Comparison of ENCODE assay signal across 1 cellular context in the genomic region with DNA sequence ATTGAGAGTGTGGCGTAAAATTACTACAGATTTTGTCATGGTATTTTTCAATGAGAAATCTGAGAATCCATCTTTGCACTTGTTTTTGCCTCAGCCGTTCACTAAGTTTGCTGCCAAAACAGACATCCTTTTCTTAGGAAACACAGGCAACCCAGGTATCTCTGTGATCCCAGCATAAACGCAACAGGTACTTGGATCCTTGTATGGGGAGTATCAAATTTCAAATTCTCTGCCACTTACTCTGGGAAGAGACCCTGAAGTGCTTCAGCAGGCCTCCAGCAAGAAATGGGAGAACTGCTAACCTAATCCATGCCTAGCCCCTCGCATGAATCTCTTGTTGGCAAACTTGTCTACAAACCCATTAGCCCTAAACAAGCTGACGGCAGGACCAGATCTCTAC.
TF ChIP-seq lines count a peak whose summit lies in the region.

No MANE protein-coding gene starts in this region.

TF ChIP-seq in GM23338, 12 proteins besides CTCF, POLR2A, EP300 and RAD21 (continued from another document):
- TF ChIP-seq, protein P1, sequence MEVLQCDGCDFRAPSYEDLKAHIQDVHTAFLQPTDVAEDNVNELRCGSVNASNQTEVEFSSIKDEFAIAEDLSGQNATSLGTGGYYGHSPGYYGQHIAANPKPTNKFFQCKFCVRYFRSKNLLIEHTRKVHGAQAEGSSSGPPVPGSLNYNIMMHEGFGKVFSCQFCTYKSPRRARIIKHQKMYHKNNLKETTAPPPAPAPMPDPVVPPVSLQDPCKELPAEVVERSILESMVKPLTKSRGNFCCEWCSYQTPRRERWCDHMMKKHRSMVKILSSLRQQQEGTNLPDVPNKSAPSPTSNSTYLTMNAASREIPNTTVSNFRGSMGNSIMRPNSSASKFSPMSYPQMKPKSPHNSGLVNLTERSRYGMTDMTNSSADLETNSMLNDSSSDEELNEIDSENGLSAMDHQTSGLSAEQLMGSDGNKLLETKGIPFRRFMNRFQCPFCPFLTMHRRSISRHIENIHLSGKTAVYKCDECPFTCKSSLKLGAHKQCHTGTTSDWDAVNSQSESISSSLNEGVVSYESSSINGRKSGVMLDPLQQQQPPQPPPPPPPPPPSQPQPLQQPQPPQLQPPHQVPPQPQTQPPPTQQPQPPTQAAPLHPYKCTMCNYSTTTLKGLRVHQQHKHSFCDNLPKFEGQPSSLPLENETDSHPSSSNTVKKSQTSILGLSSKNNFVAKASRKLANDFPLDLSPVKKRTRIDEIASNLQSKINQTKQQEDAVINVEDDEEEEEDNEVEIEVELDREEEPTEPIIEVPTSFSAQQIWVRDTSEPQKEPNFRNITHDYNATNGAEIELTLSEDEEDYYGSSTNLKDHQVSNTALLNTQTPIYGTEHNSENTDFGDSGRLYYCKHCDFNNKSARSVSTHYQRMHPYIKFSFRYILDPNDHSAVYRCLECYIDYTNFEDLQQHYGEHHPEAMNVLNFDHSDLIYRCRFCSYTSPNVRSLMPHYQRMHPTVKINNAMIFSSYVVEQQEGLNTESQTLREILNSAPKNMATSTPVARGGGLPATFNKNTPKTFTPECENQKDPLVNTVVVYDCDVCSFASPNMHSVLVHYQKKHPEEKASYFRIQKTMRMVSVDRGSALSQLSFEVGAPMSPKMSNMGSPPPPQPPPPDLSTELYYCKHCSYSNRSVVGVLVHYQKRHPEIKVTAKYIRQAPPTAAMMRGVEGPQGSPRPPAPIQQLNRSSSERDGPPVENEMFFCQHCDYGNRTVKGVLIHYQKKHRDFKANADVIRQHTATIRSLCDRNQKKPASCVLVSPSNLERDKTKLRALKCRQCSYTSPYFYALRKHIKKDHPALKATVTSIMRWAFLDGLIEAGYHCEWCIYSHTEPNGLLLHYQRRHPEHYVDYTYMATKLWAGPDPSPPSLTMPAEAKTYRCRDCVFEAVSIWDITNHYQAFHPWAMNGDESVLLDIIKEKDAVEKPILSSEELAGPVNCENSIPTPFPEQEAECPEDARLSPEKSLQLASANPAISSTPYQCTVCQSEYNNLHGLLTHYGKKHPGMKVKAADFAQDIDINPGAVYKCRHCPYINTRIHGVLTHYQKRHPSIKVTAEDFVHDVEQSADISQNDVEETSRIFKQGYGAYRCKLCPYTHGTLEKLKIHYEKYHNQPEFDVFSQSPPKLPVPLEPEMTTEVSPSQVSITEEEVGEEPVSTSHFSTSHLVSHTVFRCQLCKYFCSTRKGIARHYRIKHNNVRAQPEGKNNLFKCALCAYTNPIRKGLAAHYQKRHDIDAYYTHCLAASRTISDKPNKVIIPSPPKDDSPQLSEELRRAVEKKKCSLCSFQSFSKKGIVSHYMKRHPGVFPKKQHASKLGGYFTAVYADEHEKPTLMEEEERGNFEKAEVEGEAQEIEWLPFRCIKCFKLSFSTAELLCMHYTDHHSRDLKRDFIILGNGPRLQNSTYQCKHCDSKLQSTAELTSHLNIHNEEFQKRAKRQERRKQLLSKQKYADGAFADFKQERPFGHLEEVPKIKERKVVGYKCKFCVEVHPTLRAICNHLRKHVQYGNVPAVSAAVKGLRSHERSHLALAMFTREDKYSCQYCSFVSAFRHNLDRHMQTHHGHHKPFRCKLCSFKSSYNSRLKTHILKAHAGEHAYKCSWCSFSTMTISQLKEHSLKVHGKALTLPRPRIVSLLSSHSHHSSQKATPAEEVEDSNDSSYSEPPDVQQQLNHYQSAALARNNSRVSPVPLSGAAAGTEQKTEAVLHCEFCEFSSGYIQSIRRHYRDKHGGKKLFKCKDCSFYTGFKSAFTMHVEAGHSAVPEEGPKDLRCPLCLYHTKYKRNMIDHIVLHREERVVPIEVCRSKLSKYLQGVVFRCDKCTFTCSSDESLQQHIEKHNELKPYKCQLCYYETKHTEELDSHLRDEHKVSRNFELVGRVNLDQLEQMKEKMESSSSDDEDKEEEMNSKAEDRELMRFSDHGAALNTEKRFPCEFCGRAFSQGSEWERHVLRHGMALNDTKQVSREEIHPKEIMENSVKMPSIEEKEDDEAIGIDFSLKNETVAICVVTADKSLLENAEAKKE (CRISPR knock-in tag; IDR thresholded peaks at IDR 0.05): no peak
